ENCODE assay signal across 25 cellular contexts in genomic region chr7:43558071-43558470, GRCh38.
"Had no signal": no experiment of that assay in that cellular context is flagged by ENCODE, and none has a peak within 500 bp of the region (broad histone marks: within the 10 kb centered on the region; RNA-seq: fewer than 3 reads in every experiment).

No MANE protein-coding gene starts in this region.

- H3K36me3 Mint-ChIP-seq: activated naive CD4-positive, alpha-beta T cell treated with anti-CD3 and anti-CD28 coated beads, Interleukin-2, amount 10 ng/mL, durations not matched to agents 7 days and 5 days; activated naive CD8-positive, alpha-beta T cell treated with anti-CD3 and anti-CD28 coated beads for 36 hours had no signal

- DNase-seq: activated CD4-positive, alpha-beta T cell treated with anti-CD3 and anti-CD28 coated beads for 4 hours; activated CD8-positive, alpha-beta memory T cell treated with anti-CD3 and anti-CD28 coated beads, Interleukin-2, amount 50 U/mL, for 4 hours; activated CD8-positive, alpha-beta T cell treated with anti-CD3 and anti-CD28 coated beads for 36 hours; activated gamma-delta T cell treated with Interleukin-2 at 50 U/mL for 16 hours; activated naive CD4-positive, alpha-beta T cell treated with anti-CD3 and anti-CD28 coated beads, Interleukin-2, amount 10 ng/mL, durations not matched to agents 7 days and 5 days; activated naive CD8-positive, alpha-beta T cell treated with anti-CD3 and anti-CD28 coated beads for 36 hours; activated T-cell treated with anti-CD3 and anti-CD28 coated beads, Interleukin-2, amount 50 U/mL, for 72 hours; brain microvascular endothelial cell; cerebellar nuclear complex; KG1; MM.1S; NCI-H1105; NCI-H1436 treated with DMSO at 0.1 percent for 48 hours; NCI-H187; NCI-H2081; NCI-H446; NCI-H524; RPMI8226; SHP77; SW 1271 had no signal

- H3K36me3 ChIP-seq: brain microvascular endothelial cell had no signal

- ATAC-seq: activated CD4-positive, CD25-positive, alpha-beta regulatory T cell treated with anti-CD3 and anti-CD28 coated beads, Interleukin-2, amount 50 U/mL, for 24 hours; activated CD8-positive, alpha-beta T cell treated with anti-CD3 and anti-CD28 coated beads for 36 hours; activated T-cell treated with anti-CD3 and anti-CD28 coated beads, Interleukin-2, amount 50 U/mL, for 72 hours; SK-N-SH treated with all-trans-retinoic acid at 6 μM for 48 hours had no signal

- H3K27me3 ChIP-seq: brain microvascular endothelial cell, SJSA1 had no signal

- H3K4me3 Mint-ChIP-seq: activated CD8-positive, alpha-beta T cell treated with anti-CD3 and anti-CD28 coated beads for 36 hours; activated naive CD4-positive, alpha-beta T cell treated with anti-CD3 and anti-CD28 coated beads, Interleukin-2, amount 10 ng/mL, durations not matched to agents 7 days and 5 days; activated naive CD8-positive, alpha-beta T cell treated with anti-CD3 and anti-CD28 coated beads for 36 hours; activated T-cell treated with anti-CD3 and anti-CD28 coated beads, Interleukin-2, amount 50 U/mL, for 72 hours; T-helper 1 cell treated with Interleukin-12 subunit alpha and Interleukin-12 subunit beta and Interleukin-4 antibody, amounts not matched to agents 30 μg/mL and 1 μg/mL, for 36 hours had no signal

- H3K9me3 ChIP-seq: SJSA1 had no signal

- H3K4me3 ChIP-seq: SJSA1 had no signal

- H3K27ac Mint-ChIP-seq: activated CD8-positive, alpha-beta T cell treated with anti-CD3 and anti-CD28 coated beads for 36 hours; activated naive CD4-positive, alpha-beta T cell treated with anti-CD3 and anti-CD28 coated beads, Interleukin-2, amount 10 ng/mL, durations not matched to agents 7 days and 5 days; activated naive CD8-positive, alpha-beta T cell treated with anti-CD3 and anti-CD28 coated beads for 36 hours; activated T-cell treated with anti-CD3 and anti-CD28 coated beads, Interleukin-2, amount 50 U/mL, for 72 hours; activated T-helper 2 cell treated with anti-CD3 and anti-CD28 coated beads, Interferon-gamma antibody, Interleukin-2, Interleukin-4, amounts not matched to agents 10 μg/mL and 5 μg/mL and 100 μg/mL, durations not matched to agents 14 hours and 24 hours and 36 hours; T-helper 1 cell treated with Interleukin-12 subunit alpha and Interleukin-12 subunit beta and Interleukin-4 antibody, amounts not matched to agents 30 μg/mL and 1 μg/mL, for 36 hours had no signal

- H3K27ac ChIP-seq: brain microvascular endothelial cell, SJSA1 had no signal

- H3K27me3 Mint-ChIP-seq: activated naive CD8-positive, alpha-beta T cell treated with anti-CD3 and anti-CD28 coated beads for 36 hours had no signal

- H3K9me3 Mint-ChIP-seq: activated CD8-positive, alpha-beta T cell treated with anti-CD3 and anti-CD28 coated beads for 36 hours; activated naive CD4-positive, alpha-beta T cell treated with anti-CD3 and anti-CD28 coated beads, Interleukin-2, amount 10 ng/mL, durations not matched to agents 7 days and 5 days; activated naive CD8-positive, alpha-beta T cell treated with anti-CD3 and anti-CD28 coated beads for 36 hours; activated T-helper 2 cell treated with anti-CD3 and anti-CD28 coated beads, Interferon-gamma antibody, Interleukin-2, Interleukin-4, amounts not matched to agents 10 μg/mL and 5 μg/mL and 100 μg/mL, durations not matched to agents 14 hours and 24 hours and 36 hours; T-helper 1 cell treated with Interleukin-12 subunit alpha and Interleukin-12 subunit beta and Interleukin-4 antibody, amounts not matched to agents 30 μg/mL and 1 μg/mL, for 36 hours had no signal
